26 cellular contexts compared by ENCODE assay signal in genomic region chr3:68032219-68032618, GRCh38.
"Had no signal": no experiment of that assay in that cellular context is flagged by ENCODE, and none has a peak within 500 bp of the region (broad histone marks: within the 10 kb centered on the region; RNA-seq: fewer than 3 reads in every experiment).

No MANE protein-coding gene starts in this region.

- H3K4me3 Mint-ChIP-seq: natural killer cell; nephron; neural progenitor cell; stimulated activated effector memory CD8-positive, alpha-beta T cell treated with anti-CD3 and anti-CD28 coated beads, Interleukin-12 subunit alpha, Interleukin-12 subunit beta, amount 100 ng/mL, for 72 hours; stimulated activated naive B cell treated with anti-CD40 and anti-IgM and Interleukin-4, amounts not matched to agents 10 μg/mL and 1 μg/mL and 100 μg/mL, for 72 hours; stimulated activated naive CD8-positive, alpha-beta T cell treated with anti-CD3 and anti-CD28 coated beads, Interleukin-15, Interleukin-2, amounts not matched to agents 100 ng/mL and 50 ng/mL, for 24 hours had no signal

- H3K36me3 ChIP-seq: neural progenitor cell, ovary, right lobe of liver, sigmoid colon, stomach, tibial nerve, upper lobe of left lung, vagina had no signal

- H3K27me3 Mint-ChIP-seq: stimulated activated naive CD8-positive, alpha-beta T cell treated with anti-CD3 and anti-CD28 coated beads, Interleukin-15, Interleukin-2, amounts not matched to agents 100 ng/mL and 50 ng/mL, for 24 hours had no signal

- H3K4me1 Mint-ChIP-seq: natural killer cell; nephron; neural progenitor cell; stimulated activated effector memory CD8-positive, alpha-beta T cell treated with anti-CD3 and anti-CD28 coated beads, Interleukin-12 subunit alpha, Interleukin-12 subunit beta, amount 100 ng/mL, for 72 hours; stimulated activated naive B cell treated with anti-CD40 and anti-IgM and Interleukin-4, amounts not matched to agents 10 μg/mL and 1 μg/mL and 100 μg/mL, for 72 hours had no signal

- H3K9ac ChIP-seq: neural progenitor cell, parathyroid adenoma had no signal

- H3K4me1 ChIP-seq: neural progenitor cell, parathyroid adenoma, psoas muscle, sigmoid colon, stomach, tibial nerve, upper lobe of left lung, vagina had no signal

- H2AFZ ChIP-seq: neural progenitor cell, parathyroid adenoma had no signal

- H3K4me3 ChIP-seq: neural progenitor cell, ovary, psoas muscle, right lobe of liver, sigmoid colon, stomach, tibial nerve, upper lobe of left lung, vagina had no signal

- H3K4me2 ChIP-seq: neural progenitor cell had no signal

- H3K36me3 Mint-ChIP-seq: natural killer cell; neural progenitor cell; stimulated activated effector memory CD8-positive, alpha-beta T cell treated with anti-CD3 and anti-CD28 coated beads, Interleukin-12 subunit alpha, Interleukin-12 subunit beta, amount 100 ng/mL, for 72 hours; stimulated activated naive B cell treated with anti-CD40 and anti-IgM and Interleukin-4, amounts not matched to agents 10 μg/mL and 1 μg/mL and 100 μg/mL, for 72 hours had no signal

- H3K9me3 ChIP-seq: ovary, psoas muscle, right lobe of liver, sigmoid colon, stomach, tibial nerve, upper lobe of left lung, vagina had no signal

- H3K79me2 ChIP-seq: parathyroid adenoma had no signal

- ATAC-seq: natural killer cell; psoas muscle; right cardiac atrium; right lobe of liver; stimulated activated effector memory CD8-positive, alpha-beta T cell treated with anti-CD3 and anti-CD28 coated beads, Interleukin-12 subunit alpha, Interleukin-12 subunit beta, amount 100 ng/mL, for 72 hours; stimulated activated naive B cell treated with anti-CD40 and anti-IgM and Interleukin-4, amounts not matched to agents 10 μg/mL and 1 μg/mL and 100 μg/mL, for 72 hours had no signal

- H3K27ac Mint-ChIP-seq: natural killer cell; nephron; neural progenitor cell; progenitor cell of endocrine pancreas; stimulated activated effector memory CD8-positive, alpha-beta T cell treated with anti-CD3 and anti-CD28 coated beads, Interleukin-12 subunit alpha, Interleukin-12 subunit beta, amount 100 ng/mL, for 72 hours; stimulated activated naive B cell treated with anti-CD40 and anti-IgM and Interleukin-4, amounts not matched to agents 10 μg/mL and 1 μg/mL and 100 μg/mL, for 72 hours; stimulated activated naive CD8-positive, alpha-beta T cell treated with anti-CD3 and anti-CD28 coated beads, Interleukin-15, Interleukin-2, amounts not matched to agents 100 ng/mL and 50 ng/mL, for 24 hours had no signal

- DNase-seq: natural killer cell; occipital lobe; ovary; posterior cingulate gyrus; psoas muscle; right cardiac atrium; right lobe of liver; sigmoid colon; small intestine; stimulated activated CD4-positive, alpha-beta T cell treated with anti-CD3 and anti-CD28 coated beads, Interleukin-15, amount 100 ng/mL, for 24 hours; stimulated activated CD4-positive, alpha-beta T cell treated with anti-CD3 and anti-CD28 coated beads, Interleukin-2, amount 100 ng/mL, for 24 hours; stimulated activated CD4-positive, alpha-beta T cell treated with anti-CD3 and anti-CD28 coated beads, Interleukin-2, amount 100 ng/mL, for 48 hours; stimulated activated CD4-positive, alpha-beta T cell treated with anti-CD3 and anti-CD28 coated beads, Interleukin-4, amount 100 ng/mL, for 24 hours; stimulated activated naive B cell treated with anti-CD40 and anti-IgM and Interleukin-4, amounts not matched to agents 10 μg/mL and 1 μg/mL and 100 μg/mL, for 72 hours; stimulated activated naive CD4-positive, alpha-beta T cell treated with Interleukin-2 at 50 U/mL for 16 hours; stomach; trophoblast cell; upper lobe of left lung had no signal

- H3K27ac ChIP-seq: neural progenitor cell, ovary, parathyroid adenoma, psoas muscle, right lobe of liver, sigmoid colon, stomach, tibial nerve, upper lobe of left lung, vagina had no signal

- H3K27me3 ChIP-seq: neural progenitor cell, ovary, right lobe of liver, sigmoid colon, stomach, tibial nerve, upper lobe of left lung, vagina had no signal

- H3K9me3 Mint-ChIP-seq: nephron; neural progenitor cell; stimulated activated effector memory CD8-positive, alpha-beta T cell treated with anti-CD3 and anti-CD28 coated beads, Interleukin-12 subunit alpha, Interleukin-12 subunit beta, amount 100 ng/mL, for 72 hours; stimulated activated naive B cell treated with anti-CD40 and anti-IgM and Interleukin-4, amounts not matched to agents 10 μg/mL and 1 μg/mL and 100 μg/mL, for 72 hours had no signal
